In the genomic region with DNA sequence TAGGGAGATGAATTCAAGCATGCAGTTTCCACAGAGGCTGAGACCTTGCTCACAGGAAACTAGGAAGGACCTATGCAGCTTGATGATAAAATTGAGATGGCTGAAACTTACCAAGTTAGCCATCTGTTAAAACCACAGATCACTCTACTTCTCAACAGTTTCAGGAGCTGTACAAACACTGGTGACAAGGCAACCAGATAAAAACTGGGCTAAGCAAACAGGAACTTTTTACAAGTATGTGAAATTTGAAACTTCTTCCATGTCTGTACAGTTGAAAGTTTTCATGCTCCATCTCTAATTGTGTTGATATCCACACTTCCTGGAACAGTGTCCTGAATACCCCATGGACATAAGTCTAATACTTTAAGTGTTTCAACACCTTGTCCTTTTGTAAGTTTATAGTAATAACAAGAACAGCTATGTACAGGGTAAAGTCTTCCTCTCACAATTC, we compare ENCODE assay signal across 8 cellular contexts.
DNase-seq lines count a peak whose midpoint lies in the region; ATAC-seq and TF ChIP-seq lines count a peak whose summit lies in the region.

No MANE protein-coding gene starts in this region.

- no peak overlapping the region for H3K4me3 Mint-ChIP-seq in activated T-helper 2 cell treated with anti-CD3 and anti-CD28 coated beads, Interferon-gamma antibody, Interleukin-2, Interleukin-4, amounts not matched to agents 10 μg/mL and 5 μg/mL and 100 μg/mL, durations not matched to agents 14 hours and 24 hours and 36 hours (ENCODE audit: low read depth)

- peak overlapping the region; percentile 35 for H3K27ac Mint-ChIP-seq in activated T-helper 2 cell treated with anti-CD3 and anti-CD28 coated beads, Interferon-gamma antibody, Interleukin-2, Interleukin-4, amounts not matched to agents 10 μg/mL and 5 μg/mL and 100 μg/mL, durations not matched to agents 14 hours and 24 hours and 36 hours

- intact Hi-C loops in activated T-helper 2 cell treated with anti-CD3 and anti-CD28 coated beads, Interferon-gamma antibody, Interleukin-2, Interleukin-4, amounts not matched to agents 10 μg/mL and 5 μg/mL and 100 μg/mL, durations not matched to agents 14 hours and 24 hours and 36 hours (cut with micrococcal nuclease) = loop anchor here (5.0 kb wide), 1 partner anchor 94 kb away; a partner anchor contains a TSS
- intact Hi-C loops in vagina (cut with DNase I) = no loop called here

- H3K36me3 Mint-ChIP-seq in activated T-helper 2 cell treated with anti-CD3 and anti-CD28 coated beads, Interferon-gamma antibody, Interleukin-2, Interleukin-4, amounts not matched to agents 10 μg/mL and 5 μg/mL and 100 μg/mL, durations not matched to agents 14 hours and 24 hours and 36 hours (ENCODE audit: low read depth) = peaks cover 7% of the 10 kb centered on the region

- H3K9me3 Mint-ChIP-seq in activated T-helper 2 cell treated with anti-CD3 and anti-CD28 coated beads, Interferon-gamma antibody, Interleukin-2, Interleukin-4, amounts not matched to agents 10 μg/mL and 5 μg/mL and 100 μg/mL, durations not matched to agents 14 hours and 24 hours and 36 hours = no peaks in the 10 kb centered on the region

- TF ChIP-seq POLR2A in vagina (IDR thresholded peaks at IDR 0.05) = no peak

- H3K4me3 ChIP-seq in neutrophil (ENCODE audit: low read depth in 1 of 2, low read length in 1 of 2) (no peak overlapping the region), vagina (no peak overlapping the region)

- H3K27ac ChIP-seq in neutrophil = peak overlapping the region; percentile 25
- H3K27ac ChIP-seq in vagina = no peak overlapping the region
- H3K27ac ChIP-seq in caudate nucleus (ENCODE audit: low read depth, low read length) = no peak overlapping the region

- ATAC-seq in GM19455 (IDR thresholded peaks at IDR 0.05; ENCODE audit: unreplicated experiment) (peak; percentile 97), HG03442 (IDR thresholded peaks at IDR 0.05; ENCODE audit: unreplicated experiment) (peak; percentile 97)

- no peaks in the 10 kb centered on the region for H3K27me3 Mint-ChIP-seq in activated T-helper 2 cell treated with anti-CD3 and anti-CD28 coated beads, Interferon-gamma antibody, Interleukin-2, Interleukin-4, amounts not matched to agents 10 μg/mL and 5 μg/mL and 100 μg/mL, durations not matched to agents 14 hours and 24 hours and 36 hours (ENCODE audit: low read depth)

- H3K9me3 ChIP-seq in neutrophil (no peaks in the 10 kb centered on the region), vagina (no peaks in the 10 kb centered on the region)

- DNase-seq in GDM1 (lab: John Stamatoyannopoulos, UW) = peak; percentile 83
- no peak for DNase-seq in activated T-helper 2 cell treated with anti-CD3 and anti-CD28 coated beads, Interferon-gamma antibody, Interleukin-2, Interleukin-4, amounts not matched to agents 10 μg/mL and 5 μg/mL and 100 μg/mL, durations not matched to agents 14 hours and 24 hours and 36 hours (ENCODE audit: low spot score)
- no peak for DNase-seq in vagina (ENCODE audit: extremely low spot score in 2 of 2)
- no peak for DNase-seq in DMS153 (lab: John Stamatoyannopoulos, UW)
- DNase-seq in caudate nucleus (lab: John Stamatoyannopoulos, UW) = no peak

- peaks cover 68% of the 10 kb centered on the region for H3K36me3 ChIP-seq in neutrophil
- H3K36me3 ChIP-seq in vagina = peaks cover 0 to 9% of the 10 kb centered on the region in 2 donors

- TF ChIP-seq CTCF in neutrophil (IDR thresholded peaks at IDR 0.05) (no peak), vagina (IDR thresholded peaks at IDR 0.05) (no peak)

- H3K27me3 ChIP-seq in neutrophil (no peaks in the 10 kb centered on the region), vagina (no peaks in the 10 kb centered on the region)

- H3K4me1 ChIP-seq in neutrophil (ENCODE audit: control insufficient read depth in 1 of 2, insufficient read depth in 1 of 2, low read depth in 1 of 2, low read length in 1 of 2) (peaks cover 4 to 6% of the 10 kb centered on the region in 2 experiments), vagina (no peaks in the 10 kb centered on the region)

- H3K4me1 Mint-ChIP-seq in activated T-helper 2 cell treated with anti-CD3 and anti-CD28 coated beads, Interferon-gamma antibody, Interleukin-2, Interleukin-4, amounts not matched to agents 10 μg/mL and 5 μg/mL and 100 μg/mL, durations not matched to agents 14 hours and 24 hours and 36 hours (ENCODE audit: low read depth) = peaks cover 13% of the 10 kb centered on the region
